Comparison of ENCODE assay signal across 1 cellular context in the genomic region with DNA sequence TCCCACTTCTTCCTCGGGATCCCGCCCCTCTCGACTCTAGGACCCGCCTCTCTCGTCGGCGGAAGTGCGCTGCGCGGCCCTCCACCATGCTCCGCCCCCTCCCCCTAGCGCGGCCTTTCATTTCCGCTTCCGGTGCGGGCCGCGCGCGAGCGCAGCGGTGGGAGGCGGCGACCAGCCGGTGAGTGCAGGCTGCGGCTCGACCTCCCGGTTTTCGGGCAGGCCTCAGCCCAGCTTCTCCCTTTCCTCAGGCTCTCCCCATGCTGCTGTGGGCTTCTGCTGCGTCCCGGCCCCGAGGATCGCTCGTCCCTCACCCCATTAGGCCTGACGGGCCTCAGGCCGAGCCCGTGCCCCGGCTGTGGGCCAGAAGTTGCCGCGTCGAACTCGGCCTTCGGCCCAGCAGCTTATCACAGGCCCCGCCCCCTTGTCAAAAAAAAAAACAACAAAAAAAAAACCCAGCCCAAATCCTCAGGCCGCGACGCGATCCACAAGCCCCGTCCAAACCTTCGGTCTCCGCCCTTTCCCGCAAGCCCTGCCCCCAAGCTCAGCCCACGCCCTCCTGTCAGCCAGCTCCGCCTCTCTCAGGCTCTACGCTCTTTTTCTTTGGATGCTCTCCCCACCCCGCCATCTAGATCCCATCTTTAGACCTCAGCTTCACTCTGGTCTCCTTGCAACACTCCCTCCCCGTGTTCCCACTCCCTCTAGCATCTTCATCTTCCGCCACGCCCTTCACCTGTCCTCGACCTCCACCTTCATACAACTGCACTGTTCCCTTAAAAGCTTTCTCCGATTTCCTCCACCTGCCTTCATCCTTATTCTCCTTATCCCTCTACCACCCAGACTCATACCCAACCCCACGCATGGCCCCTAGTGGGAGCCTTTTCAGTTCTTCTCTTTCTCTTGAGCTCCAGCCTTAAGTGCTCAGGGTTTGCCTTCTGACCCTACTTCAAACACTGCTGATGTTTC.
TF ChIP-seq lines count a peak whose summit lies in the region.

A gene with protein sequence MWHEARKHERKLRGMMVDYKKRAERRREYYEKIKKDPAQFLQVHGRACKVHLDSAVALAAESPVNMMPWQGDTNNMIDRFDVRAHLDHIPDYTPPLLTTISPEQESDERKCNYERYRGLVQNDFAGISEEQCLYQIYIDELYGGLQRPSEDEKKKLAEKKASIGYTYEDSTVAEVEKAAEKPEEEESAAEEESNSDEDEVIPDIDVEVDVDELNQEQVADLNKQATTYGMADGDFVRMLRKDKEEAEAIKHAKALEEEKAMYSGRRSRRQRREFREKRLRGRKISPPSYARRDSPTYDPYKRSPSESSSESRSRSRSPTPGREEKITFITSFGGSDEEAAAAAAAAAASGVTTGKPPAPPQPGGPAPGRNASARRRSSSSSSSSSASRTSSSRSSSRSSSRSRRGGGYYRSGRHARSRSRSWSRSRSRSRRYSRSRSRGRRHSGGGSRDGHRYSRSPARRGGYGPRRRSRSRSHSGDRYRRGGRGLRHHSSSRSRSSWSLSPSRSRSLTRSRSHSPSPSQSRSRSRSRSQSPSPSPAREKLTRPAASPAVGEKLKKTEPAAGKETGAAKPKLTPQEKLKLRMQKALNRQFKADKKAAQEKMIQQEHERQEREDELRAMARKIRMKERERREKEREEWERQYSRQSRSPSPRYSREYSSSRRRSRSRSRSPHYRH (plus strand): TSS at position 115 of the 963 bp plus-strand sequence. CDS start 1,168 bp downstream, outside the sequence.

TF ChIP-seq in HepG2, 621 proteins besides CTCF, POLR2A, EP300 and RAD21 (continues in another document):
- TF ChIP-seq, protein P1, sequence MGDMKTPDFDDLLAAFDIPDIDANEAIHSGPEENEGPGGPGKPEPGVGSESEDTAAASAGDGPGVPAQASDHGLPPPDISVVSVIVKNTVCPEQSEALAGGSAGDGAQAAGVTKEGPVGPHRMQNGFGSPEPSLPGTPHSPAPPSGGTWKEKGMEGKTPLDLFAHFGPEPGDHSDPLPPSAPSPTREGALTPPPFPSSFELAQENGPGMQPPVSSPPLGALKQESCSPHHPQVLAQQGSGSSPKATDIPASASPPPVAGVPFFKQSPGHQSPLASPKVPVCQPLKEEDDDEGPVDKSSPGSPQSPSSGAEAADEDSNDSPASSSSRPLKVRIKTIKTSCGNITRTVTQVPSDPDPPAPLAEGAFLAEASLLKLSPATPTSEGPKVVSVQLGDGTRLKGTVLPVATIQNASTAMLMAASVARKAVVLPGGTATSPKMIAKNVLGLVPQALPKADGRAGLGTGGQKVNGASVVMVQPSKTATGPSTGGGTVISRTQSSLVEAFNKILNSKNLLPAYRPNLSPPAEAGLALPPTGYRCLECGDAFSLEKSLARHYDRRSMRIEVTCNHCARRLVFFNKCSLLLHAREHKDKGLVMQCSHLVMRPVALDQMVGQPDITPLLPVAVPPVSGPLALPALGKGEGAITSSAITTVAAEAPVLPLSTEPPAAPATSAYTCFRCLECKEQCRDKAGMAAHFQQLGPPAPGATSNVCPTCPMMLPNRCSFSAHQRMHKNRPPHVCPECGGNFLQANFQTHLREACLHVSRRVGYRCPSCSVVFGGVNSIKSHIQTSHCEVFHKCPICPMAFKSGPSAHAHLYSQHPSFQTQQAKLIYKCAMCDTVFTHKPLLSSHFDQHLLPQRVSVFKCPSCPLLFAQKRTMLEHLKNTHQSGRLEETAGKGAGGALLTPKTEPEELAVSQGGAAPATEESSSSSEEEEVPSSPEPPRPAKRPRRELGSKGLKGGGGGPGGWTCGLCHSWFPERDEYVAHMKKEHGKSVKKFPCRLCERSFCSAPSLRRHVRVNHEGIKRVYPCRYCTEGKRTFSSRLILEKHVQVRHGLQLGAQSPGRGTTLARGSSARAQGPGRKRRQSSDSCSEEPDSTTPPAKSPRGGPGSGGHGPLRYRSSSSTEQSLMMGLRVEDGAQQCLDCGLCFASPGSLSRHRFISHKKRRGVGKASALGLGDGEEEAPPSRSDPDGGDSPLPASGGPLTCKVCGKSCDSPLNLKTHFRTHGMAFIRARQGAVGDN (CRISPR knock-in tag; IDR thresholded peaks at IDR 0.05), result peak; percentile 84
- TF ChIP-seq ZNF230 (CRISPR knock-in tag; IDR thresholded peaks at IDR 0.05), result 0 out of 2 replicates have a peak, but pooled peaks have one; percentile 73
- no peak for TF ChIP-seq ZNF570 (CRISPR knock-in tag; IDR thresholded peaks at IDR 0.05; ENCODE audit: borderline replicate concordance)
- TF ChIP-seq ZNF703 (CRISPR knock-in tag; IDR thresholded peaks at IDR 0.05; ENCODE audit: borderline replicate concordance), result no peak
- TF ChIP-seq, protein P2, sequence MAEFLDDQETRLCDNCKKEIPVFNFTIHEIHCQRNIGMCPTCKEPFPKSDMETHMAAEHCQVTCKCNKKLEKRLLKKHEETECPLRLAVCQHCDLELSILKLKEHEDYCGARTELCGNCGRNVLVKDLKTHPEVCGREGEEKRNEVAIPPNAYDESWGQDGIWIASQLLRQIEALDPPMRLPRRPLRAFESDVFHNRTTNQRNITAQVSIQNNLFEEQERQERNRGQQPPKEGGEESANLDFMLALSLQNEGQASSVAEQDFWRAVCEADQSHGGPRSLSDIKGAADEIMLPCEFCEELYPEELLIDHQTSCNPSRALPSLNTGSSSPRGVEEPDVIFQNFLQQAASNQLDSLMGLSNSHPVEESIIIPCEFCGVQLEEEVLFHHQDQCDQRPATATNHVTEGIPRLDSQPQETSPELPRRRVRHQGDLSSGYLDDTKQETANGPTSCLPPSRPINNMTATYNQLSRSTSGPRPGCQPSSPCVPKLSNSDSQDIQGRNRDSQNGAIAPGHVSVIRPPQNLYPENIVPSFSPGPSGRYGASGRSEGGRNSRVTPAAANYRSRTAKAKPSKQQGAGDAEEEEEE (CRISPR knock-in tag; IDR thresholded peaks at IDR 0.05; ENCODE audit: borderline replicate concordance), result no peak
- TF ChIP-seq, protein P3, sequence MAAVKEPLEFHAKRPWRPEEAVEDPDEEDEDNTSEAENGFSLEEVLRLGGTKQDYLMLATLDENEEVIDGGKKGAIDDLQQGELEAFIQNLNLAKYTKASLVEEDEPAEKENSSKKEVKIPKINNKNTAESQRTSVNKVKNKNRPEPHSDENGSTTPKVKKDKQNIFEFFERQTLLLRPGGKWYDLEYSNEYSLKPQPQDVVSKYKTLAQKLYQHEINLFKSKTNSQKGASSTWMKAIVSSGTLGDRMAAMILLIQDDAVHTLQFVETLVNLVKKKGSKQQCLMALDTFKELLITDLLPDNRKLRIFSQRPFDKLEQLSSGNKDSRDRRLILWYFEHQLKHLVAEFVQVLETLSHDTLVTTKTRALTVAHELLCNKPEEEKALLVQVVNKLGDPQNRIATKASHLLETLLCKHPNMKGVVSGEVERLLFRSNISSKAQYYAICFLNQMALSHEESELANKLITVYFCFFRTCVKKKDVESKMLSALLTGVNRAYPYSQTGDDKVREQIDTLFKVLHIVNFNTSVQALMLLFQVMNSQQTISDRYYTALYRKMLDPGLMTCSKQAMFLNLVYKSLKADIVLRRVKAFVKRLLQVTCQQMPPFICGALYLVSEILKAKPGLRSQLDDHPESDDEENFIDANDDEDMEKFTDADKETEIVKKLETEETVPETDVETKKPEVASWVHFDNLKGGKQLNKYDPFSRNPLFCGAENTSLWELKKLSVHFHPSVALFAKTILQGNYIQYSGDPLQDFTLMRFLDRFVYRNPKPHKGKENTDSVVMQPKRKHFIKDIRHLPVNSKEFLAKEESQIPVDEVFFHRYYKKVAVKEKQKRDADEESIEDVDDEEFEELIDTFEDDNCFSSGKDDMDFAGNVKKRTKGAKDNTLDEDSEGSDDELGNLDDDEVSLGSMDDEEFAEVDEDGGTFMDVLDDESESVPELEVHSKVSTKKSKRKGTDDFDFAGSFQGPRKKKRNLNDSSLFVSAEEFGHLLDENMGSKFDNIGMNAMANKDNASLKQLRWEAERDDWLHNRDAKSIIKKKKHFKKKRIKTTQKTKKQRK (IDR thresholded peaks at IDR 0.05; ENCODE audit: low read length), result no peak
- TF ChIP-seq MAFG (CRISPR knock-in tag; IDR thresholded peaks at IDR 0.05), result no peak
- no peak for TF ChIP-seq NFE2 (CRISPR knock-in tag; IDR thresholded peaks at IDR 0.05)
- TF ChIP-seq, protein P4, sequence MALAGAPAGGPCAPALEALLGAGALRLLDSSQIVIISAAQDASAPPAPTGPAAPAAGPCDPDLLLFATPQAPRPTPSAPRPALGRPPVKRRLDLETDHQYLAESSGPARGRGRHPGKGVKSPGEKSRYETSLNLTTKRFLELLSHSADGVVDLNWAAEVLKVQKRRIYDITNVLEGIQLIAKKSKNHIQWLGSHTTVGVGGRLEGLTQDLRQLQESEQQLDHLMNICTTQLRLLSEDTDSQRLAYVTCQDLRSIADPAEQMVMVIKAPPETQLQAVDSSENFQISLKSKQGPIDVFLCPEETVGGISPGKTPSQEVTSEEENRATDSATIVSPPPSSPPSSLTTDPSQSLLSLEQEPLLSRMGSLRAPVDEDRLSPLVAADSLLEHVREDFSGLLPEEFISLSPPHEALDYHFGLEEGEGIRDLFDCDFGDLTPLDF (CRISPR knock-in tag; IDR thresholded peaks at IDR 0.05), result peak; percentile 76
- no peak for TF ChIP-seq TCF12 (IDR thresholded peaks at IDR 0.05)
- 0 out of 2 replicates have a peak, but pooled peaks have one; percentile 45 for TF ChIP-seq TCF12 (CRISPR knock-in tag; IDR thresholded peaks at IDR 0.05)
- TF ChIP-seq, protein P5, sequence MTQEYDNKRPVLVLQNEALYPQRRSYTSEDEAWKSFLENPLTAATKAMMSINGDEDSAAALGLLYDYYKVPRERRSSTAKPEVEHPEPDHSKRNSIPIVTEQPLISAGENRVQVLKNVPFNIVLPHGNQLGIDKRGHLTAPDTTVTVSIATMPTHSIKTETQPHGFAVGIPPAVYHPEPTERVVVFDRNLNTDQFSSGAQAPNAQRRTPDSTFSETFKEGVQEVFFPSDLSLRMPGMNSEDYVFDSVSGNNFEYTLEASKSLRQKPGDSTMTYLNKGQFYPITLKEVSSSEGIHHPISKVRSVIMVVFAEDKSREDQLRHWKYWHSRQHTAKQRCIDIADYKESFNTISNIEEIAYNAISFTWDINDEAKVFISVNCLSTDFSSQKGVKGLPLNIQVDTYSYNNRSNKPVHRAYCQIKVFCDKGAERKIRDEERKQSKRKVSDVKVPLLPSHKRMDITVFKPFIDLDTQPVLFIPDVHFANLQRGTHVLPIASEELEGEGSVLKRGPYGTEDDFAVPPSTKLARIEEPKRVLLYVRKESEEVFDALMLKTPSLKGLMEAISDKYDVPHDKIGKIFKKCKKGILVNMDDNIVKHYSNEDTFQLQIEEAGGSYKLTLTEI (CRISPR knock-in tag; conservative IDR thresholded peaks at IDR 0.05), result no peak
- TF ChIP-seq CBFB (CRISPR knock-in tag; IDR thresholded peaks at IDR 0.05), result no peak
- TF ChIP-seq, protein P6, sequence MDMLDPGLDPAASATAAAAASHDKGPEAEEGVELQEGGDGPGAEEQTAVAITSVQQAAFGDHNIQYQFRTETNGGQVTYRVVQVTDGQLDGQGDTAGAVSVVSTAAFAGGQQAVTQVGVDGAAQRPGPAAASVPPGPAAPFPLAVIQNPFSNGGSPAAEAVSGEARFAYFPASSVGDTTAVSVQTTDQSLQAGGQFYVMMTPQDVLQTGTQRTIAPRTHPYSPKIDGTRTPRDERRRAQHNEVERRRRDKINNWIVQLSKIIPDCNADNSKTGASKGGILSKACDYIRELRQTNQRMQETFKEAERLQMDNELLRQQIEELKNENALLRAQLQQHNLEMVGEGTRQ (IDR thresholded peaks at IDR 0.05; ENCODE audit: low read depth, low read length), result no peak
- TF ChIP-seq, protein P6 (CRISPR knock-in tag; IDR thresholded peaks at IDR 0.05; ENCODE audit: borderline replicate concordance), result no peak
- no peak for TF ChIP-seq ZNF335 (CRISPR knock-in tag; IDR thresholded peaks at IDR 0.05)
- TF ChIP-seq ZNF563 (CRISPR knock-in tag; IDR thresholded peaks at IDR 0.05), result peak; percentile 93
- TF ChIP-seq ZNF136 (CRISPR knock-in tag; IDR thresholded peaks at IDR 0.05; ENCODE audit: low read depth), result 0 out of 2 replicates have a peak, but pooled peaks have one; percentile 35
- no peak for TF ChIP-seq NCOA5 (CRISPR knock-in tag; IDR thresholded peaks at IDR 0.05)
- no peak for TF ChIP-seq HNRNPUL1 (IDR thresholded peaks at IDR 0.05; ENCODE audit: low read depth, low read length)
- TF ChIP-seq, protein P7, sequence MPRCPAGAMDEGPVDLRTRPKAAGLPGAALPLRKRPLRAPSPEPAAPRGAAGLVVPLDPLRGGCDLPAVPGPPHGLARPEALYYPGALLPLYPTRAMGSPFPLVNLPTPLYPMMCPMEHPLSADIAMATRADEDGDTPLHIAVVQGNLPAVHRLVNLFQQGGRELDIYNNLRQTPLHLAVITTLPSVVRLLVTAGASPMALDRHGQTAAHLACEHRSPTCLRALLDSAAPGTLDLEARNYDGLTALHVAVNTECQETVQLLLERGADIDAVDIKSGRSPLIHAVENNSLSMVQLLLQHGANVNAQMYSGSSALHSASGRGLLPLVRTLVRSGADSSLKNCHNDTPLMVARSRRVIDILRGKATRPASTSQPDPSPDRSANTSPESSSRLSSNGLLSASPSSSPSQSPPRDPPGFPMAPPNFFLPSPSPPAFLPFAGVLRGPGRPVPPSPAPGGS (CRISPR knock-in tag; IDR thresholded peaks at IDR 0.05), result peak; percentile 19; the same call in 1 of the 2 replicates
- TF ChIP-seq TP53 (CRISPR knock-in tag; conservative IDR thresholded peaks at IDR 0.05), result peak; percentile 76; the same call in 1 of the 2 replicates
- TF ChIP-seq RBM39 (IDR thresholded peaks at IDR 0.05; ENCODE audit: low read depth, low read length, poor library complexity, severe bottlenecking), result peak; percentile 84
- TF ChIP-seq IRX3 (CRISPR knock-in tag; IDR thresholded peaks at IDR 0.05; ENCODE audit: borderline replicate concordance, low read depth), result no peak
- TF ChIP-seq, protein P8, sequence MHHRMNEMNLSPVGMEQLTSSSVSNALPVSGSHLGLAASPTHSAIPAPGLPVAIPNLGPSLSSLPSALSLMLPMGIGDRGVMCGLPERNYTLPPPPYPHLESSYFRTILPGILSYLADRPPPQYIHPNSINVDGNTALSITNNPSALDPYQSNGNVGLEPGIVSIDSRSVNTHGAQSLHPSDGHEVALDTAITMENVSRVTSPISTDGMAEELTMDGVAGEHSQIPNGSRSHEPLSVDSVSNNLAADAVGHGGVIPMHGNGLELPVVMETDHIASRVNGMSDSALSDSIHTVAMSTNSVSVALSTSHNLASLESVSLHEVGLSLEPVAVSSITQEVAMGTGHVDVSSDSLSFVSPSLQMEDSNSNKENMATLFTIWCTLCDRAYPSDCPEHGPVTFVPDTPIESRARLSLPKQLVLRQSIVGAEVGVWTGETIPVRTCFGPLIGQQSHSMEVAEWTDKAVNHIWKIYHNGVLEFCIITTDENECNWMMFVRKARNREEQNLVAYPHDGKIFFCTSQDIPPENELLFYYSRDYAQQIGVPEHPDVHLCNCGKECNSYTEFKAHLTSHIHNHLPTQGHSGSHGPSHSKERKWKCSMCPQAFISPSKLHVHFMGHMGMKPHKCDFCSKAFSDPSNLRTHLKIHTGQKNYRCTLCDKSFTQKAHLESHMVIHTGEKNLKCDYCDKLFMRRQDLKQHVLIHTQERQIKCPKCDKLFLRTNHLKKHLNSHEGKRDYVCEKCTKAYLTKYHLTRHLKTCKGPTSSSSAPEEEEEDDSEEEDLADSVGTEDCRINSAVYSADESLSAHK (CRISPR knock-in tag; IDR thresholded peaks at IDR 0.05; ENCODE audit: borderline replicate concordance), result 0 out of 2 replicates have a peak, but pooled peaks have one; percentile 34
